ENCODE assay signal across 16 cellular contexts in genomic region chr1:25698252-25698651, GRCh38.
A peak's percentile ranks its signal among the peaks of the same experiment; 100 is the strongest.
DNase-seq lines count a peak whose midpoint lies in the region; ATAC-seq, FAIRE-seq and TF ChIP-seq lines count a peak whose summit lies in the region.
"Had no signal": no experiment of that assay in that cellular context is flagged by ENCODE, and none has a peak within 500 bp of the region (broad histone marks: within the 10 kb centered on the region; RNA-seq: fewer than 3 reads in every experiment).

No MANE protein-coding gene starts in this region.

- no peak for TF ChIP-seq CTCF in heart right ventricle (IDR thresholded peaks at IDR 0.05)
- TF ChIP-seq CTCF in K562 (IDR thresholded peaks at IDR 0.05 in 2 of 3, conservative IDR thresholded peaks at IDR 0.05 in 1 of 3; ENCODE audit: insufficient read depth in 2 of 3, low read depth in 1 of 3, low read length in 3 of 3), result no peak
- no peak for TF ChIP-seq CTCF in nephron (IDR thresholded peaks at IDR 0.05; ENCODE audit: unreplicated experiment in 3 of 3)
- no peak for TF ChIP-seq CTCF in uterus (IDR thresholded peaks at IDR 0.05)

- TF ChIP-seq RAD21 in K562 (CRISPR knock-in tag; conservative IDR thresholded peaks at IDR 0.05 in 1 of 2, IDR thresholded peaks at IDR 0.05 in 1 of 2), result no peak

- intact Hi-C loops in heart right ventricle (cut with DNase I), result loop anchor here in 6 of 10 donors (5.0 to 10.0 kb wide), 5 partner anchors 41 to 99 kb away; partner anchors contain the start of gene MAN1C1 (in 1 of the 6)
- intact Hi-C loops in Right ventricle myocardium inferior (cut with DNase I), result loop anchor here (5.0 kb wide), 2 partner anchors 41 to 99 kb away; no protein-coding TSS in a partner anchor
- intact Hi-C loops in K562 (cut with micrococcal nuclease), result loop anchor here (5.0 to 10.0 kb wide), 2 partner anchors 99 to 153 kb away; partner anchors contain the start of gene LDLRAP1
- intact Hi-C loops in uterus (cut with DNase I; ENCODE audit: low total_unique reads), result no loop called here

- FAIRE-seq in K562 (lab: Jason Lieb, UNC), result no peak

- H3K4me1 ChIP-seq in heart right ventricle, result peaks cover 16 to 99% (median 86%) of the 10 kb centered on the region in 9 donors
- H3K4me1 ChIP-seq in K562 (replicated peaks in 1 of 2; ENCODE audit: control insufficient read depth in 2 of 2, insufficient read depth in 2 of 2, low read length in 2 of 2), result peaks cover 7 to 8% of the 10 kb centered on the region in 2 experiments; a peak in 4 of 5 replicates
- H3K4me1 ChIP-seq in uterus, result peaks cover 23 to 29% of the 10 kb centered on the region in 2 donors

- DNase-seq in heart right ventricle, result no peak
- DNase-seq in Right ventricle myocardium inferior (ENCODE audit: missing footprints), result no peak
- no peak for DNase-seq in K562 (ENCODE audit: extremely low read depth in 1 of 4, low spot score in 3 of 4)
- DNase-seq in uterus, result no peak
- DNase-seq in immature natural killer cell, result no peak
- DNase-seq in NCI-H187 (lab: John Stamatoyannopoulos, UW), result no peak
- DNase-seq: BE2C, cortex of kidney, HCEC 1CT, Kasumi-1, NCI-H1930, NCI-H774, testis had no signal

- no peak overlapping the region for H3K4me2 ChIP-seq in K562 (ENCODE audit: insufficient read depth, low read length)

- H3K9me1 ChIP-seq in K562 (ENCODE audit: control insufficient read depth, insufficient read depth, low read length), result no peaks in the 10 kb centered on the region

- POLR2A ChIA-PET in K562 (lab: Yijun Ruan, JAX), result no interaction called here

- H3K36me3 ChIP-seq in heart right ventricle (no peaks in the 10 kb centered on the region), K562 (ENCODE audit: control insufficient read depth, insufficient read depth, low read length) (no peaks in the 10 kb centered on the region), uterus (no peaks in the 10 kb centered on the region)
- H3K36me3 ChIP-seq: BE2C had no signal

- H4K20me1 ChIP-seq in K562 (replicated peaks; ENCODE audit: control insufficient read depth, insufficient read depth, low read length), result 0 out of 2 replicates have a peak, but pooled peaks cover 3% of the 10 kb centered on the region

- H3K9ac ChIP-seq in K562 (ENCODE audit: insufficient read depth in 1 of 2, low read depth in 2 of 2, low read length in 2 of 2), result no peak overlapping the region

- no TSS peak for BruUV-seq in K562 (replicated peaks; lab: Mats Ljungman, UMichigan)

- H3K4me3 Mint-ChIP-seq in nephron (no peak overlapping the region), immature natural killer cell (no peak overlapping the region)
- H3K4me3 Mint-ChIP-seq: neural crest cell had no signal

- H3K27ac ChIP-seq in heart right ventricle (peak overlapping the region in 8 of 10 donors; percentile 14 to 96 (median 90)), K562 (ENCODE audit: extremely low read depth, low read depth, low read length) (no peak overlapping the region), uterus (peak overlapping the region; percentile 90)
- H3K27ac ChIP-seq: testis had no signal

- H3K36me3 Mint-ChIP-seq in nephron (ENCODE audit: low read depth) (no peaks in the 10 kb centered on the region), immature natural killer cell (peaks cover 0 to 8% (median 3%) of the 10 kb centered on the region in 3 donors)

- ATAC-seq in heart right ventricle, result no peak
- no peak for ATAC-seq in Right ventricle myocardium inferior
- no peak for ATAC-seq in K562
- no peak for ATAC-seq in GM19452 (IDR thresholded peaks at IDR 0.05; ENCODE audit: unreplicated experiment)

- H3K27ac Mint-ChIP-seq in nephron, result peak overlapping the region in 2 of 3 experiments; percentile 84 to 97
- H3K27ac Mint-ChIP-seq in immature natural killer cell, result no peak overlapping the region

- no peaks in the 10 kb centered on the region for H3K27me3 ChIP-seq in heart right ventricle
- H3K27me3 ChIP-seq in K562 (ENCODE audit: control insufficient read depth in 2 of 2, insufficient read depth in 2 of 2, low read length in 2 of 2), result peaks cover 43 to 90% of the 10 kb centered on the region in 2 experiments; a peak in 4 of 5 replicates
- H3K27me3 ChIP-seq in uterus, result no peaks in the 10 kb centered on the region
- H3K27me3 ChIP-seq: BE2C, testis had no signal

- H2AFZ ChIP-seq in K562 (ENCODE audit: low read depth, low read length), result no peak overlapping the region

- H3K9me3 Mint-ChIP-seq in nephron (no peaks in the 10 kb centered on the region), immature natural killer cell (no peaks in the 10 kb centered on the region)
- H3K9me3 Mint-ChIP-seq: neural crest cell had no signal

- no peaks in the 10 kb centered on the region for H3K79me2 ChIP-seq in K562 (ENCODE audit: control insufficient read depth, insufficient read depth, low read length)

- 94 to 96% methylated on average over 10 of the region's 10 CpGs for WGBS in heart right ventricle, 2 donors
- WGBS in K562 (ENCODE audit: insufficient coverage, low coverage, missing lambda C conversion rate), result 7% methylated on average over 10 of the region's 10 CpGs

- in situ Hi-C loops in K562 (cut with MboI), result no loop called here

- CTCF ChIA-PET in K562 (lab: Yijun Ruan, JAX; ENCODE audit: low intra/inter-chr PET ratio), result no interaction called here

- H3K27me3 Mint-ChIP-seq in nephron (ENCODE audit: low read depth), result no peaks in the 10 kb centered on the region
- peaks cover 2 to 8% (median 2%) of the 10 kb centered on the region in 3 donors for H3K27me3 Mint-ChIP-seq in immature natural killer cell (ENCODE audit: low read depth in 3 of 3)

- TF ChIP-seq POLR2A in K562 (conservative IDR thresholded peaks at IDR 0.05) (no peak), uterus (IDR thresholded peaks at IDR 0.05) (no peak)

- TF ChIP-seq EP300 in K562 (IDR thresholded peaks at IDR 0.05; ENCODE audit: low read length), result no peak

- H3K4me3 ChIP-seq in heart right ventricle (no peak overlapping the region), K562 (no peak overlapping the region), uterus (no peak overlapping the region)
- H3K4me3 ChIP-seq: testis had no signal

- H3K9me3 ChIP-seq in heart right ventricle, result no peaks in the 10 kb centered on the region
- H3K9me3 ChIP-seq in K562 (replicated peaks; ENCODE audit: control insufficient read depth, insufficient read depth, low read depth, low read length), result no peaks in the 10 kb centered on the region
- H3K9me3 ChIP-seq in uterus, result no peaks in the 10 kb centered on the region
- H3K9me3 ChIP-seq: BE2C, testis had no signal

- H3K4me1 Mint-ChIP-seq in nephron (peaks cover 72% of the 10 kb centered on the region), immature natural killer cell (no peaks in the 10 kb centered on the region)

TF ChIP-seq in K562, 482 proteins besides CTCF, POLR2A, EP300 and RAD21 (continues in another document):
- TF ChIP-seq ZSCAN32 (CRISPR knock-in tag; IDR thresholded peaks at IDR 0.05) (peak; percentile 93), ZNF407 (IDR thresholded peaks at IDR 0.05; ENCODE audit: low read depth) (no peak), ZNF75A (CRISPR knock-in tag; IDR thresholded peaks at IDR 0.05) (no peak), CHD4 (IDR thresholded peaks at IDR 0.05; ENCODE audit: insufficient read depth, insufficient replicate concordance, low read depth, low read length, poor library complexity, severe bottlenecking) (peak; percentile 50), ADNP (tag; IDR thresholded peaks at IDR 0.05) (peak; percentile 65)

Comparison
In these comparisons a context has a peak if more than half of its experiments do, and no peak if none do; other contexts are left out.
1. H3K27ac Mint-ChIP-seq: peak in nephron (2 of 3); none in immature natural killer cell (0 of 6).